Comparison of ENCODE assay signal across 28 cellular contexts in genomic region chr2:111175615-111176014, GRCh38.
"Had no signal": no experiment of that assay in that cellular context is flagged by ENCODE, and none has a peak within 500 bp of the region (broad histone marks: within the 10 kb centered on the region; RNA-seq: fewer than 3 reads in every experiment).

No MANE protein-coding gene starts in this region.

- H3K27ac ChIP-seq: dorsolateral prefrontal cortex, epithelial cell of prostate, gastroesophageal sphincter, heart left ventricle, hepatocyte, neural progenitor cell, prostate gland, right atrium auricular region, skin epidermis, thoracic aorta, tibial nerve, upper lobe of right lung, uterus had no signal

- DNase-seq: cortex of kidney; effector CD4-positive, alpha-beta T cell; endodermal cell; foreskin fibroblast; kidney; mesenchymal stem cell; mucosa of descending colon; naive B cell; nucleus accumbens; stimulated activated CD4-positive, alpha-beta T cell treated with anti-CD3 and anti-CD28 coated beads, Interleukin-15, amount 100 ng/mL, for 24 hours; stimulated activated CD4-positive, alpha-beta T cell treated with anti-CD3 and anti-CD28 coated beads, Interleukin-2, amount 100 ng/mL, for 48 hours; stimulated activated naive B cell treated with anti-CD40 and anti-IgM and Interleukin-4, amounts not matched to agents 10 μg/mL and 1 μg/mL and 100 μg/mL, for 72 hours; upper lobe of right lung; uterus had no signal

- H3K36me3 Mint-ChIP-seq: mesothelial cell of epicardium; naive B cell; neural progenitor cell; stimulated activated naive B cell treated with anti-CD40 and anti-IgM and Interleukin-4, amounts not matched to agents 10 μg/mL and 1 μg/mL and 100 μg/mL, for 72 hours had no signal

- H3K4me1 Mint-ChIP-seq: naive B cell, neural progenitor cell had no signal

- H3K27me3 ChIP-seq: gastroesophageal sphincter, heart left ventricle, hepatocyte, neural progenitor cell, right atrium auricular region, tibial nerve, upper lobe of right lung, uterus had no signal

- H3K4me1 ChIP-seq: gastroesophageal sphincter, heart left ventricle, prostate gland, right atrium auricular region, tibial nerve, upper lobe of right lung, uterus had no signal

- H3K27ac Mint-ChIP-seq: endodermal cell; mesothelial cell of epicardium; nephron; neural progenitor cell; stimulated activated naive B cell treated with anti-CD40 and anti-IgM and Interleukin-4, amounts not matched to agents 10 μg/mL and 1 μg/mL and 100 μg/mL, for 72 hours; stimulated activated naive CD8-positive, alpha-beta T cell treated with anti-CD3 and anti-CD28 coated beads, Interleukin-15, Interleukin-2, amounts not matched to agents 100 ng/mL and 50 ng/mL, for 24 hours had no signal

- H3K9me3 ChIP-seq: gastroesophageal sphincter, heart left ventricle, mucosa of descending colon, prostate gland, right atrium auricular region, thoracic aorta, tibial nerve, upper lobe of right lung, uterus had no signal

- H3K4me3 Mint-ChIP-seq: endodermal cell; mesothelial cell of epicardium; naive B cell; nephron; neural progenitor cell; stimulated activated naive B cell treated with anti-CD40 and anti-IgM and Interleukin-4, amounts not matched to agents 10 μg/mL and 1 μg/mL and 100 μg/mL, for 72 hours; stimulated activated naive CD8-positive, alpha-beta T cell treated with anti-CD3 and anti-CD28 coated beads, Interleukin-15, Interleukin-2, amounts not matched to agents 100 ng/mL and 50 ng/mL, for 24 hours had no signal

- H3K9me3 Mint-ChIP-seq: endodermal cell; mesothelial cell of epicardium; naive B cell; nephron; neural progenitor cell; stimulated activated naive B cell treated with anti-CD40 and anti-IgM and Interleukin-4, amounts not matched to agents 10 μg/mL and 1 μg/mL and 100 μg/mL, for 72 hours; stimulated activated naive CD8-positive, alpha-beta T cell treated with anti-CD3 and anti-CD28 coated beads, Interleukin-15, Interleukin-2, amounts not matched to agents 100 ng/mL and 50 ng/mL, for 24 hours had no signal

- ATAC-seq: gastroesophageal sphincter, mucosa of descending colon had no signal

- H3K36me3 ChIP-seq: gastroesophageal sphincter, heart left ventricle, neural progenitor cell, prostate gland, right atrium auricular region, thoracic aorta, tibial nerve, upper lobe of right lung, uterus had no signal

- H3K4me3 ChIP-seq: dorsolateral prefrontal cortex, gastroesophageal sphincter, heart left ventricle, hepatocyte, mucosa of descending colon, neural progenitor cell, prostate gland, right atrium auricular region, skin epidermis, thoracic aorta, tibial nerve, upper lobe of right lung, uterus had no signal
